11 cellular contexts compared by ENCODE assay signal in the genomic region with DNA sequence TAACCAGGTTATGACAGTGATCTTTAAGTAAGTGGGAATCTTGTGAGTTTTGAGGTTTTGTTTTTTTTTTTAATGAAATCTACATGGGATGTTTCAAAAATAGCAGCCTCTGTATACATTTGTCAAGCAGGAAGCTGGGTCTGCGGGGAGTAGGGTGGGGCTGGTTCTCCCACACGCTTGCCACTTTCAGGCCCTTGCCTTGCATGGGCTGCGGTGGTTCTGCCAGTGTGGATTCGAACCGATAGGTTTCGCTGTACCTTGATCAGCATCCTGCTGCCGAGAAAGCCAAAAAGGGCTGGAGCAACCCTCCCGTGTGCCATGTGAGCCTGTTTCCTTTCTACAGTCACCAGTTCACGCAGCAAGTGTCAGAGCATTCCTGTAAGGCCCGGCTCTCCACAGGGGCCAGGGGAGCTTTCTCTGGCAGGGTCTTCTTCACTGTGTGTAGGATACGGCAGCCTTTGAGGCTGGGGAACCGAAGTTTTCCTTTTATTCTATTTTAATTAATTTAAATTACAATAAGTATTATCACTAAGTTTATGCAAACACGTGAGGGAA.
DNase-seq lines count a peak whose midpoint lies in the region; ATAC-seq and TF ChIP-seq lines count a peak whose summit lies in the region.
"Had no signal": no experiment of that assay in that cellular context is flagged by ENCODE, and none has a peak within 500 bp of the region (broad histone marks: within the 10 kb centered on the region; RNA-seq: fewer than 3 reads in every experiment).

No MANE protein-coding gene starts in this region.

- ATAC-seq in GM23338, result peak; percentile 83
- ATAC-seq in activated naive CD8-positive, alpha-beta T cell treated with anti-CD3 and anti-CD28 coated beads, Interleukin-2, amount 10 ng/mL, durations not matched to agents 7 days and 5 days (ENCODE audit: low read depth), result peak; percentile 72
- no peak for ATAC-seq in GM19023 (IDR thresholded peaks at IDR 0.05; ENCODE audit: unreplicated experiment)
- ATAC-seq: esophagus mucosa had no signal

- no peaks in the 10 kb centered on the region for H3F3A ChIP-seq in GM23338 (replicated peaks; ENCODE audit: low read depth)

- H3K36me3 Mint-ChIP-seq in GM23338 (ENCODE audit: low read depth) (no peaks in the 10 kb centered on the region), osteocyte (ENCODE audit: unreplicated experiment) (peaks cover 3% of the 10 kb centered on the region), CD14-positive monocyte (peaks cover 10 to 11% of the 10 kb centered on the region in 2 donors)
- H3K36me3 Mint-ChIP-seq in activated CD4-positive, alpha-beta T cell treated with anti-CD3 and anti-CD28 coated beads, Interleukin-2, amount 10 ng/mL, durations not matched to agents 7 days and 5 days (ENCODE audit: low read depth), result peaks cover 17% of the 10 kb centered on the region
- H3K36me3 Mint-ChIP-seq in activated naive CD8-positive, alpha-beta T cell treated with anti-CD3 and anti-CD28 coated beads, Interleukin-2, amount 10 ng/mL, durations not matched to agents 7 days and 5 days, result peaks cover 6% of the 10 kb centered on the region

- peaks cover 30% of the 10 kb centered on the region for H3K4me1 Mint-ChIP-seq in GM23338
- peaks cover 62% of the 10 kb centered on the region for H3K4me1 Mint-ChIP-seq in activated CD4-positive, alpha-beta T cell treated with anti-CD3 and anti-CD28 coated beads, Interleukin-2, amount 10 ng/mL, durations not matched to agents 7 days and 5 days
- H3K4me1 Mint-ChIP-seq in activated naive CD8-positive, alpha-beta T cell treated with anti-CD3 and anti-CD28 coated beads, Interleukin-2, amount 10 ng/mL, durations not matched to agents 7 days and 5 days, result peaks cover 36% of the 10 kb centered on the region
- H3K4me1 Mint-ChIP-seq in osteocyte (ENCODE audit: unreplicated experiment), result peaks cover 2% of the 10 kb centered on the region
- H3K4me1 Mint-ChIP-seq in CD14-positive monocyte, result peaks cover 7% of the 10 kb centered on the region

- H3K4me3 ChIP-seq in GM23338, result no peak overlapping the region
- H3K4me3 ChIP-seq: prostate gland had no signal

- no peak overlapping the region for H3K27ac ChIP-seq in GM23338 (ENCODE audit: low read depth)
- H3K27ac ChIP-seq: prostate gland had no signal

- no peak overlapping the region for H3K4me2 ChIP-seq in GM23338

- no peaks in the 10 kb centered on the region for H3K9me2 ChIP-seq in GM23338 (ENCODE audit: insufficient read depth)

- TF ChIP-seq CTCF in GM23338 (conservative IDR thresholded peaks at IDR 0.05; ENCODE audit: low read depth in 2 of 2) (no peak), osteocyte (IDR thresholded peaks at IDR 0.05) (no peak), CD14-positive monocyte (IDR thresholded peaks at IDR 0.05) (no peak)

- no peaks in the 10 kb centered on the region for H3K4me1 ChIP-seq in GM23338 (ENCODE audit: insufficient read depth)
- H3K4me1 ChIP-seq: prostate gland had no signal

- CTCF ChIA-PET in activated CD4-positive, alpha-beta T cell treated with anti-CD3 and anti-CD28 coated beads, Interleukin-2, amount 10 ng/mL, durations not matched to agents 7 days and 5 days (lab: Charles Lee), result no interaction called here

- DNase-seq in GM23338 (ENCODE audit: low spot score) (peak; percentile 50), osteocyte (ENCODE audit: extremely low spot score, unreplicated experiment) (no peak), D341Med (ENCODE audit: low spot score) (no peak), NCI-H1092 (lab: John Stamatoyannopoulos, UW) (no peak), CD14-positive monocyte (ENCODE audit: low spot score) (no peak)
- DNase-seq in activated CD4-positive, alpha-beta T cell treated with anti-CD3 and anti-CD28 coated beads, Interleukin-2, amount 10 ng/mL, durations not matched to agents 7 days and 5 days, result peak; percentile 59
- DNase-seq in activated naive CD8-positive, alpha-beta T cell treated with anti-CD3 and anti-CD28 coated beads, Interleukin-2, amount 10 ng/mL, durations not matched to agents 7 days and 5 days, result peak; percentile 51
- DNase-seq: NCI-H345 had no signal

- no peaks in the 10 kb centered on the region for H4K20me1 ChIP-seq in GM23338 (replicated peaks; ENCODE audit: insufficient read depth)

- intact Hi-C loops in CD14-positive monocyte (cut with micrococcal nuclease), result no loop called here

- no peaks in the 10 kb centered on the region for H3K79me2 ChIP-seq in GM23338 (replicated peaks; ENCODE audit: insufficient read depth)

- H3K27me3 Mint-ChIP-seq in GM23338 (ENCODE audit: insufficient read depth, low read depth, poor library complexity) (peaks cover 3% of the 10 kb centered on the region), osteocyte (ENCODE audit: unreplicated experiment) (no peaks in the 10 kb centered on the region), CD14-positive monocyte (ENCODE audit: low read depth in 3 of 3) (peaks cover 0 to 2% (median 0%) of the 10 kb centered on the region in 3 donors)
- H3K27me3 Mint-ChIP-seq in activated CD4-positive, alpha-beta T cell treated with anti-CD3 and anti-CD28 coated beads, Interleukin-2, amount 10 ng/mL, durations not matched to agents 7 days and 5 days, result no peaks in the 10 kb centered on the region
- no peaks in the 10 kb centered on the region for H3K27me3 Mint-ChIP-seq in activated naive CD8-positive, alpha-beta T cell treated with anti-CD3 and anti-CD28 coated beads, Interleukin-2, amount 10 ng/mL, durations not matched to agents 7 days and 5 days

- H3K9me3 Mint-ChIP-seq in GM23338 (no peaks in the 10 kb centered on the region), osteocyte (ENCODE audit: unreplicated experiment) (no peaks in the 10 kb centered on the region), CD14-positive monocyte (no peaks in the 10 kb centered on the region)
- H3K9me3 Mint-ChIP-seq in activated CD4-positive, alpha-beta T cell treated with anti-CD3 and anti-CD28 coated beads, Interleukin-2, amount 10 ng/mL, durations not matched to agents 7 days and 5 days, result no peaks in the 10 kb centered on the region
- no peaks in the 10 kb centered on the region for H3K9me3 Mint-ChIP-seq in activated naive CD8-positive, alpha-beta T cell treated with anti-CD3 and anti-CD28 coated beads, Interleukin-2, amount 10 ng/mL, durations not matched to agents 7 days and 5 days

- POLR2A ChIA-PET in activated CD4-positive, alpha-beta T cell treated with anti-CD3 and anti-CD28 coated beads, Interleukin-2, amount 10 ng/mL, durations not matched to agents 7 days and 5 days (lab: Charles Lee), result no interaction called here
- POLR2A ChIA-PET in activated naive CD8-positive, alpha-beta T cell treated with anti-CD3 and anti-CD28 coated beads, Interleukin-2, amount 10 ng/mL, durations not matched to agents 7 days and 5 days (lab: Charles Lee), result interaction anchor here (0.6 kb wide), 1 partner anchor 66 kb away, joined by 3 read pairs; no protein-coding TSS in a partner anchor

- H3K36me3 ChIP-seq in GM23338 (ENCODE audit: insufficient read depth), result no peaks in the 10 kb centered on the region
- H3K36me3 ChIP-seq: prostate gland had no signal

- H3K27me3 ChIP-seq in GM23338 (ENCODE audit: insufficient read depth), result no peaks in the 10 kb centered on the region

- H3K27ac Mint-ChIP-seq in GM23338 (peak overlapping the region; percentile 90), osteocyte (ENCODE audit: unreplicated experiment) (peak overlapping the region; percentile 47), CD14-positive monocyte (peak overlapping the region in 3 of 7 donors; percentile 41 to 66 (median 42))
- peak overlapping the region; percentile 92 for H3K27ac Mint-ChIP-seq in activated CD4-positive, alpha-beta T cell treated with anti-CD3 and anti-CD28 coated beads, Interleukin-2, amount 10 ng/mL, durations not matched to agents 7 days and 5 days
- peak overlapping the region; percentile 86 for H3K27ac Mint-ChIP-seq in activated naive CD8-positive, alpha-beta T cell treated with anti-CD3 and anti-CD28 coated beads, Interleukin-2, amount 10 ng/mL, durations not matched to agents 7 days and 5 days

- no peak overlapping the region; the same call in 2 of the 3 replicates for H3K4me3 Mint-ChIP-seq in GM23338
- peak overlapping the region; percentile 11 for H3K4me3 Mint-ChIP-seq in activated CD4-positive, alpha-beta T cell treated with anti-CD3 and anti-CD28 coated beads, Interleukin-2, amount 10 ng/mL, durations not matched to agents 7 days and 5 days
- H3K4me3 Mint-ChIP-seq in activated naive CD8-positive, alpha-beta T cell treated with anti-CD3 and anti-CD28 coated beads, Interleukin-2, amount 10 ng/mL, durations not matched to agents 7 days and 5 days, result peak overlapping the region; percentile 64
- H3K4me3 Mint-ChIP-seq in osteocyte (ENCODE audit: unreplicated experiment), result no peak overlapping the region
- no peak overlapping the region for H3K4me3 Mint-ChIP-seq in CD14-positive monocyte

- no peak overlapping the region for H2AFZ ChIP-seq in GM23338

TF ChIP-seq in GM23338, 12 proteins besides CTCF, POLR2A, EP300 and RAD21:
- TF ChIP-seq ZNF114 (CRISPR knock-in tag; IDR thresholded peaks at IDR 0.05), result no peak
- no peak for TF ChIP-seq STAT1 (IDR thresholded peaks at IDR 0.05; ENCODE audit: unreplicated experiment)
- TF ChIP-seq JUNB (IDR thresholded peaks at IDR 0.05; ENCODE audit: unreplicated experiment), result no peak
- TF ChIP-seq ZNF331 (CRISPR knock-in tag; IDR thresholded peaks at IDR 0.05; ENCODE audit: low read depth), result no peak

Comparison
In these comparisons a context has a peak if more than half of its experiments do, and no peak if none do; other contexts are left out.
1. DNase-seq: peak in GM23338 (single experiment), activated CD4-positive, alpha-beta T cell treated with anti-CD3 and anti-CD28 coated beads, Interleukin-2, amount 10 ng/mL, durations not matched to agents 7 days and 5 days (single experiment) and activated naive CD8-positive, alpha-beta T cell treated with anti-CD3 and anti-CD28 coated beads, Interleukin-2, amount 10 ng/mL, durations not matched to agents 7 days and 5 days (single experiment); none in osteocyte (single experiment), D341Med (single experiment), NCI-H1092 (single experiment) and CD14-positive monocyte (single experiment).
2. H3K4me3 Mint-ChIP-seq: peak in activated CD4-positive, alpha-beta T cell treated with anti-CD3 and anti-CD28 coated beads, Interleukin-2, amount 10 ng/mL, durations not matched to agents 7 days and 5 days (single experiment) and activated naive CD8-positive, alpha-beta T cell treated with anti-CD3 and anti-CD28 coated beads, Interleukin-2, amount 10 ng/mL, durations not matched to agents 7 days and 5 days (single experiment); none in GM23338 (single experiment), osteocyte (single experiment) and CD14-positive monocyte (0 of 2).